ENCODE assay signal across 8 cellular contexts in genomic region chr9:136438909-136439549, GRCh38. TPM values are rescaled to one million over a fixed set of nuclear protein-coding genes. Genes with fewer than 3 reads are reported as not detected.
DNase-seq lines count a peak whose midpoint lies in the region; ATAC-seq and TF ChIP-seq lines count a peak whose summit lies in the region.

No MANE protein-coding gene starts in this region.

- H2AK5ac ChIP-seq in IMR-90 (ENCODE audit: low read depth, low read length), result peak overlapping the region; percentile 44

- peak; percentile 52 for DNase-seq in DND-41
- peak; percentile 11 for DNase-seq in IMR-90
- peak; percentile 61 to 72 for DNase-seq in activated CD4-positive, alpha-beta T cell treated with anti-CD3 and anti-CD28 coated beads, Interleukin-2, amount 50 U/mL, for 48 hours
- DNase-seq in effector memory CD8-positive, alpha-beta T cell, result peak in 2 of 3 experiments; percentile 33 to 44
- peak; percentile 38 for DNase-seq in stimulated activated naive B cell treated with anti-CD40 and anti-IgM and Interleukin-4, amounts not matched to agents 10 μg/mL and 1 μg/mL and 100 μg/mL, for 72 hours
- no peak for DNase-seq in SK-N-DZ (ENCODE audit: low spot score)

- intact Hi-C loops in IMR-90 (cut with micrococcal nuclease), result loop anchor here (1.0 to 2.0 kb wide), 2 partner anchors 24 to 44 kb away; partner anchors contain the start of gene SEC16A

- H3K56ac ChIP-seq in IMR-90 (ENCODE audit: extremely low read depth, insufficient read depth, low read length), result peak overlapping the region; percentile 13; the same call in 1 of the 2 replicates

- peaks cover 6 to 66% of the 10 kb centered on the region in 2 experiments for H3K79me1 ChIP-seq in IMR-90 (ENCODE audit: low read depth in 1 of 2, low read length in 2 of 2)

- no peak overlapping the region for H2BK120ac ChIP-seq in IMR-90 (ENCODE audit: low read depth, low read length)

- H3K9me3 Mint-ChIP-seq in effector memory CD8-positive, alpha-beta T cell, result no peaks in the 10 kb centered on the region
- no peaks in the 10 kb centered on the region for H3K9me3 Mint-ChIP-seq in stimulated activated naive B cell treated with anti-CD40 and anti-IgM and Interleukin-4, amounts not matched to agents 10 μg/mL and 1 μg/mL and 100 μg/mL, for 72 hours

- H2AFZ ChIP-seq in DND-41 (ENCODE audit: low read depth, low read length) (peak overlapping the region; percentile 86), IMR-90 (replicated peaks; ENCODE audit: low read length, poor library complexity) (peak overlapping the region; percentile 93)

- H3K9ac ChIP-seq in DND-41 (ENCODE audit: low read depth, low read length), result peak overlapping the region; percentile 90
- H3K9ac ChIP-seq in IMR-90 (ENCODE audit: low read depth, low read length), result peak overlapping the region; percentile 89
- peak overlapping the region; percentile 44 for H3K9ac ChIP-seq in muscle layer of colon (ENCODE audit: low read length)

- H3K23ac ChIP-seq in IMR-90 (ENCODE audit: low read depth, low read length), result 0 out of 2 replicates have a peak overlapping the region, but pooled peaks have one; percentile 60

- no peak for TF ChIP-seq RAD21 in IMR-90 (IDR thresholded peaks at IDR 0.05; ENCODE audit: low read length)

- CTCF ChIA-PET in IMR-90 (lab: Yijun Ruan, JAX), result interaction anchor here (1.1 kb wide), 1 partner anchor 37 kb away, joined by 3 read pairs; no protein-coding TSS in a partner anchor

- no peak; the same call in 1 of the 2 replicates for TF ChIP-seq POLR2A in IMR-90 (IDR thresholded peaks at IDR 0.05; ENCODE audit: low read depth, low read length)

- peak overlapping the region; percentile 99 for H2AK9ac ChIP-seq in IMR-90 (replicated peaks; ENCODE audit: low read depth, low read length, poor library complexity)

- H3K4ac ChIP-seq in IMR-90 (ENCODE audit: low read depth, low read length), result peak overlapping the region; percentile 55

- no peaks in the 10 kb centered on the region for H3K27me3 ChIP-seq in DND-41 (ENCODE audit: insufficient read depth, low read length, poor library complexity)
- H3K27me3 ChIP-seq in IMR-90 (ENCODE audit: control insufficient read depth, insufficient read depth, low read length), result no peaks in the 10 kb centered on the region
- no peaks in the 10 kb centered on the region for H3K27me3 ChIP-seq in muscle layer of colon (ENCODE audit: control insufficient read depth in 1 of 2, insufficient read depth in 2 of 2, low read length in 2 of 2)

- H3K36me3 Mint-ChIP-seq in effector memory CD8-positive, alpha-beta T cell (ENCODE audit: insufficient read depth), result peaks cover 38% of the 10 kb centered on the region
- H3K36me3 Mint-ChIP-seq in stimulated activated naive B cell treated with anti-CD40 and anti-IgM and Interleukin-4, amounts not matched to agents 10 μg/mL and 1 μg/mL and 100 μg/mL, for 72 hours, result peaks cover 31 to 44% of the 10 kb centered on the region in 2 donors

- H3K14ac ChIP-seq in IMR-90 (replicated peaks; ENCODE audit: low read depth, low read length), result no peak overlapping the region

- peak overlapping the region in 1 of 2 experiments; percentile 76; a peak in 1 of 4 replicates for H4K8ac ChIP-seq in IMR-90 (ENCODE audit: low read depth in 2 of 2, low read length in 2 of 2)

- H2BK5ac ChIP-seq in IMR-90 (ENCODE audit: low read depth, low read length, poor library complexity, severe bottlenecking), result peak overlapping the region; percentile 68

- ATAC-seq in DND-41 (ENCODE audit: insufficient read depth, low read depth), result peak; percentile 69
- ATAC-seq in GM21447 (IDR thresholded peaks at IDR 0.05; ENCODE audit: unreplicated experiment), result peak; percentile 44
- peak; percentile 51 for ATAC-seq in IMR-90 (ENCODE audit: low read depth)
- ATAC-seq in effector memory CD8-positive, alpha-beta T cell (replicated peaks), result peak; percentile 77
- peak; percentile 76 to 78 for ATAC-seq in stimulated activated naive B cell treated with anti-CD40 and anti-IgM and Interleukin-4, amounts not matched to agents 10 μg/mL and 1 μg/mL and 100 μg/mL, for 72 hours (replicated peaks)

- H3K9me3 ChIP-seq in DND-41 (ENCODE audit: insufficient read depth, low read length, severe bottlenecking), result no peaks in the 10 kb centered on the region
- H3K9me3 ChIP-seq in IMR-90 (ENCODE audit: control insufficient read depth, insufficient read depth, low read length), result no peaks in the 10 kb centered on the region
- no peaks in the 10 kb centered on the region for H3K9me3 ChIP-seq in muscle layer of colon (ENCODE audit: low read length)

- H3K4me2 ChIP-seq in DND-41 (ENCODE audit: insufficient read depth, low read length) (peak overlapping the region; percentile 86), IMR-90 (ENCODE audit: low read depth, low read length) (peak overlapping the region; percentile 87)

- H3K27ac ChIP-seq in DND-41 (ENCODE audit: low read length) (peak overlapping the region; percentile 72), IMR-90 (ENCODE audit: insufficient read depth, low read length) (peak overlapping the region; percentile 73), muscle layer of colon (ENCODE audit: low read depth, low read length) (peak overlapping the region; percentile 71)

- peak overlapping the region; percentile 86 to 91 for H3K27ac Mint-ChIP-seq in effector memory CD8-positive, alpha-beta T cell
- H3K27ac Mint-ChIP-seq in stimulated activated naive B cell treated with anti-CD40 and anti-IgM and Interleukin-4, amounts not matched to agents 10 μg/mL and 1 μg/mL and 100 μg/mL, for 72 hours, result peak overlapping the region; percentile 85

- peak overlapping the region; percentile 21; the same call in 1 of the 2 replicates for H4K91ac ChIP-seq in IMR-90 (ENCODE audit: insufficient read depth, low read depth, low read length)

- in situ Hi-C loops in IMR-90 (cut with MboI; ENCODE audit: low sequenced_read_pairs), result no loop called here

- POLR2A ChIA-PET in IMR-90 (lab: Charles Lee; ENCODE audit: unreplicated experiment), result no interaction called here

- H3K4me3 Mint-ChIP-seq in effector memory CD8-positive, alpha-beta T cell, result peak overlapping the region; percentile 82 to 84
- peak overlapping the region; percentile 85 to 86 for H3K4me3 Mint-ChIP-seq in stimulated activated naive B cell treated with anti-CD40 and anti-IgM and Interleukin-4, amounts not matched to agents 10 μg/mL and 1 μg/mL and 100 μg/mL, for 72 hours

- H4K5ac ChIP-seq in IMR-90 (ENCODE audit: low read depth, low read length), result no peak overlapping the region

- H3K4me1 ChIP-seq in DND-41 (ENCODE audit: insufficient read depth, low read length), result peaks cover 36% of the 10 kb centered on the region
- peaks cover 7% of the 10 kb centered on the region for H3K4me1 ChIP-seq in IMR-90 (ENCODE audit: control insufficient read depth, insufficient read depth, low read length)
- H3K4me1 ChIP-seq in muscle layer of colon (ENCODE audit: insufficient read depth, low read length), result peaks cover 22% of the 10 kb centered on the region

- H3K4me1 Mint-ChIP-seq in effector memory CD8-positive, alpha-beta T cell (ENCODE audit: low read depth in 2 of 2), result peaks cover 23 to 27% of the 10 kb centered on the region in 2 donors
- peaks cover 29 to 30% of the 10 kb centered on the region in 2 donors for H3K4me1 Mint-ChIP-seq in stimulated activated naive B cell treated with anti-CD40 and anti-IgM and Interleukin-4, amounts not matched to agents 10 μg/mL and 1 μg/mL and 100 μg/mL, for 72 hours

- TF ChIP-seq CTCF in DND-41 (IDR thresholded peaks at IDR 0.05; ENCODE audit: borderline replicate concordance, extremely low read depth, low read length, poor library complexity, severe bottlenecking), result no peak
- TF ChIP-seq CTCF in IMR-90 (conservative IDR thresholded peaks at IDR 0.05; ENCODE audit: low read depth, low read length), result no peak

- H3K18ac ChIP-seq in IMR-90 (ENCODE audit: low read depth, low read length), result no peak overlapping the region

- dilution Hi-C loops in IMR-90 (cut with HindIII; ENCODE audit: low sequenced_read_pairs, unreplicated experiment), result no loop called here

- H3K79me2 ChIP-seq in DND-41 (ENCODE audit: insufficient read depth, low read length), result peaks cover 53% of the 10 kb centered on the region

- BruUV-seq in IMR-90 (replicated peaks; lab: Mats Ljungman, UMichigan), result no TSS peak

- H4K20me1 ChIP-seq in DND-41 (ENCODE audit: insufficient read depth, low read length) (peaks cover 51% of the 10 kb centered on the region), IMR-90 (ENCODE audit: insufficient read depth, low read length) (peaks cover 70% of the 10 kb centered on the region)

- H3K4me3 ChIP-seq in DND-41 (ENCODE audit: low read depth in 1 of 2, low read length in 2 of 2) (peak overlapping the region; percentile 79 to 85), IMR-90 (ENCODE audit: insufficient read depth, low read depth, low read length) (peak overlapping the region; percentile 90), muscle layer of colon (ENCODE audit: low read depth in 1 of 2, low read length in 2 of 2) (peak overlapping the region; percentile 76 to 85)

- no peak overlapping the region for H2BK20ac ChIP-seq in IMR-90 (ENCODE audit: low read depth, low read length)

- H3K9me1 ChIP-seq in IMR-90 (ENCODE audit: insufficient read depth, low read length), result peaks cover 8% of the 10 kb centered on the region; the same call in 1 of the 2 replicates

- no peak overlapping the region for H2BK15ac ChIP-seq in IMR-90 (ENCODE audit: low read depth, low read length)

- WGBS in IMR-90 (ENCODE audit: extremely low coverage in 2 of 2, insufficient read length in 1 of 2), 2 experiments, result 0% methylated on average over 43 of the region's 66 CpGs; no CpG with 5 or more reads in 1 of the 2 experiments

- H3K36me3 ChIP-seq in DND-41 (ENCODE audit: insufficient read depth, low read length) (peaks cover 51% of the 10 kb centered on the region), IMR-90 (ENCODE audit: control insufficient read depth, insufficient read depth, low read length) (peaks cover 50% of the 10 kb centered on the region), muscle layer of colon (ENCODE audit: insufficient read depth, low read length) (peaks cover 29% of the 10 kb centered on the region)

- H3K27me3 Mint-ChIP-seq in effector memory CD8-positive, alpha-beta T cell, result no peaks in the 10 kb centered on the region
- no peaks in the 10 kb centered on the region for H3K27me3 Mint-ChIP-seq in stimulated activated naive B cell treated with anti-CD40 and anti-IgM and Interleukin-4, amounts not matched to agents 10 μg/mL and 1 μg/mL and 100 μg/mL, for 72 hours

RNA-seq across cellular contexts. Expression of gene INPP5E, which starts 0.6 kb away (rescaled TPM):
- total RNA-seq in IMR-90 (2012; rRNA removed), result 1.6 and 1.9 TPM in 2 replicates
- 9.4 and 11.0 TPM in 2 replicates for polyA plus RNA-seq in IMR-90 (2012; rRNA removed)
- 6.8 and 9.8 TPM in 2 replicates for polyA plus RNA-seq in IMR-90 (2012; cell fraction: cytosol; rRNA removed)
- 46.1 and 80.7 TPM in 2 replicates for polyA plus RNA-seq in IMR-90 (2012; cell fraction: nucleus; rRNA removed; ENCODE audit: low replicate concordance)
- 11.3 and 19.1 TPM in 2 replicates for polyA plus RNA-seq in SK-N-DZ (2014; cell fraction: cytosol; rRNA removed)
- polyA plus RNA-seq in SK-N-DZ (2014; cell fraction: nucleus; rRNA removed), result 72.5 and 75.4 TPM in 2 replicates

RNA-seq across cellular contexts. Expression of gene PMPCA, which starts 28.6 kb away (rescaled TPM):
- 62.6 and 86.7 TPM in 2 replicates for total RNA-seq in IMR-90 (2012; rRNA removed)
- 95.8 and 102 TPM in 2 replicates for polyA plus RNA-seq in IMR-90 (2012; rRNA removed)
- 61.2 and 75.2 TPM in 2 replicates for polyA plus RNA-seq in IMR-90 (2012; cell fraction: cytosol; rRNA removed)
- 216 and 222 TPM in 2 replicates for polyA plus RNA-seq in IMR-90 (2012; cell fraction: nucleus; rRNA removed; ENCODE audit: low replicate concordance)
- polyA plus RNA-seq in SK-N-DZ (2014; cell fraction: cytosol; rRNA removed), result 64.4 and 73.5 TPM in 2 replicates
- polyA plus RNA-seq in SK-N-DZ (2014; cell fraction: nucleus; rRNA removed), result 132 and 141 TPM in 2 replicates

RNA-seq across cellular contexts. Expression of gene ENTR1, which starts 28.6 kb away (rescaled TPM):
- total RNA-seq in IMR-90 (2012; rRNA removed), result 14.5 and 17.2 TPM in 2 replicates
- 34.9 and 37.3 TPM in 2 replicates for polyA plus RNA-seq in IMR-90 (2012; rRNA removed)
- polyA plus RNA-seq in IMR-90 (2012; cell fraction: cytosol; rRNA removed), result 30.9 and 32.0 TPM in 2 replicates
- polyA plus RNA-seq in IMR-90 (2012; cell fraction: nucleus; rRNA removed; ENCODE audit: low replicate concordance), result 139 and 181 TPM in 2 replicates
- polyA plus RNA-seq in SK-N-DZ (2014; cell fraction: cytosol; rRNA removed), result 90.9 and 115 TPM in 2 replicates
- 298 and 375 TPM in 2 replicates for polyA plus RNA-seq in SK-N-DZ (2014; cell fraction: nucleus; rRNA removed)

RNA-seq across cellular contexts. Expression of gene SNAPC4, which starts 39.1 kb away (rescaled TPM):
- total RNA-seq in IMR-90 (2012; rRNA removed), result 2.5 and 3.1 TPM in 2 replicates
- polyA plus RNA-seq in IMR-90 (2012; rRNA removed), result 6.5 and 7.6 TPM in 2 replicates
- polyA plus RNA-seq in IMR-90 (2012; cell fraction: cytosol; rRNA removed), result 3.2 and 3.7 TPM in 2 replicates
- polyA plus RNA-seq in IMR-90 (2012; cell fraction: nucleus; rRNA removed; ENCODE audit: low replicate concordance), result 42.0 and 62.6 TPM in 2 replicates
- 9.6 and 12.5 TPM in 2 replicates for polyA plus RNA-seq in SK-N-DZ (2014; cell fraction: cytosol; rRNA removed)
- 47.5 and 49.7 TPM in 2 replicates for polyA plus RNA-seq in SK-N-DZ (2014; cell fraction: nucleus; rRNA removed)

RNA-seq across cellular contexts. Expression of gene SEC16A, which starts 43.8 kb away (rescaled TPM):
- total RNA-seq in IMR-90 (2012; rRNA removed), result 12.2 and 12.8 TPM in 2 replicates
- polyA plus RNA-seq in IMR-90 (2012; rRNA removed), result 42.2 and 48.1 TPM in 2 replicates
- polyA plus RNA-seq in IMR-90 (2012; cell fraction: cytosol; rRNA removed), result 26.9 and 29.1 TPM in 2 replicates
- 106 and 130 TPM in 2 replicates for polyA plus RNA-seq in IMR-90 (2012; cell fraction: nucleus; rRNA removed; ENCODE audit: low replicate concordance)
- polyA plus RNA-seq in SK-N-DZ (2014; cell fraction: cytosol; rRNA removed), result 15.0 and 17.1 TPM in 2 replicates
- 27.2 and 62.2 TPM in 2 replicates for polyA plus RNA-seq in SK-N-DZ (2014; cell fraction: nucleus; rRNA removed)
